18 cellular contexts compared by ENCODE assay signal in the genomic region with DNA sequence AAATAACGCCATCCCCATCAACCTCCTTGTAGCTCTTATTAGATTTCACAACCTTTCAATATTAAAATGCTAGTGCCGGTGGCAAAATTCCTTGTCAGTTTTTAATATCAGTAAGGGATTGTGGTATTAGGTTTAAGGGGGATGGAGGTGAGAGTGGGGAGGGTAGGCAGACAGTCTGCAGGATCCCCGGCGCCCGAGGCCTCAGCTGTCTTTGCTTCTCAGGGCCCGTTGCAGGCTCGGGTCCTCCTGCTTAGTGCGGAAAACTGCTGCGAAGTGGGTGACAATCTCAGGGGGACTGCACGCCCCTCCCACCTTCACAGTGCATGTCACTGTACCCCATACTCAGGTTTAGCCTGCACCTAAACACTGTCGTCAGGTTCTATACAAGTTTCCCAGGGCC.
"Had no signal": no experiment of that assay in that cellular context is flagged by ENCODE, and none has a peak within 500 bp of the region (broad histone marks: within the 10 kb centered on the region; RNA-seq: fewer than 3 reads in every experiment).

No MANE protein-coding gene starts in this region.

- ATAC-seq: PC-3 had no signal

- DNase-seq: IMR-90; Karpas-422; KG1; MG63; NCI-H1105 treated with DMSO at 0.1 percent for 48 hours; NCI-H1417 treated with DMSO at 0.1 percent for 48 hours; NCI-H146; NCI-H1694 treated with DMSO at 0.1 percent for 48 hours; NCI-H2029; NCI-H2081 treated with DMSO at 0.1 percent for 48 hours; NCI-H2171 treated with DMSO at 0.1 percent for 48 hours; NCI-H345; NCI-H446 treated with DMSO at 0.1 percent for 48 hours; NK-92 treated with Interleukin-12 subunit alpha and Interleukin-12 subunit beta, amount 100 ng/mL, for 24 hours; PC-3; SHP77 had no signal

- H3K9me3 ChIP-seq: MG63 had no signal

- H3K27me3 ChIP-seq: MG63 had no signal

- H3K27ac ChIP-seq: HL-60, RWPE1 had no signal

- H3K4me3 ChIP-seq: MG63 had no signal

- H3K36me3 ChIP-seq: MG63 had no signal
